In the genomic region with DNA sequence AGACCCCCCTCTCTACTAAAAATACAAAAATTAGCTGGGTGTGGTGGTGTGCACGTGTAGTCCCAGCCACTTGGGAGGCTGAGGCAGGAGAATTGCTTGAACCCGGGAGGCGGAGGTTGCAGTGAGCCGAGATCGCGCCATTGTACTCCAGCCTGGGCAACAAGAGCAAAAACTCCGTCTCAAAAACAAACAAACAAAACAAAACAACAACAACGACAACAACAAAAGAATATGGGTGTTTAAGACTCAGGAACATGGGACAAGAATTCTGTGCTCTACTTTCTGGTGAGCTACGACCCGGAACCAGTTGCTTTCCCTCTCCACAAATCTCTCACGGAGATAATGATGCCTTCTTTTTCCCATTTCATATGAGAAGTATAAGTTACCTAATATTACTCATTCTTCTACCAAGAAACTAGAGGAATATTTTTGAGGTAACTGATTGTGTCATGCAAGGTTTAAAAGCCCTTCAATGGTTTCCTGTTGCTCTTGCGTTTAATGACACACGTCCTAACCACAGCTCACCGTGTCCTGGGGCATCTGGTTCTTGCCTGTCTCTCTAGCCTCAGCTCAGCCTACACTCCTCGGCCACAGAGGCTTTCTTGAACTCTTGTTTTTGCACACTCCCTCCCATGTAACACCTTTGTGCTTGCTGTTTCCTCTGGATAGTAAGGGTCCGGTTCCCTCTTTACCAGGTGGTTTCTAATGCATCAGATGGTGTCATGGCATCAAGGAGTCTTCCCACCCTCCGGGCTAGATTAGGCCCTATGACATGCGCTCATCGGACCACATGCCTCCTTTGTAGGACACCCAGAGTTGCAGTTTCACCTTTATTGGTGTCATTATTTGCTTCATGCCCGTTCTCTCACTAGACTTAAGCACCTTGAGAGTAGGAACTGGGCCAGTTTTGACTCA, we compare ENCODE assay signal across 8 cellular contexts.
DNase-seq lines count a peak whose midpoint lies in the region; ATAC-seq and TF ChIP-seq lines count a peak whose summit lies in the region.

No MANE protein-coding gene starts in this region.

- ATAC-seq in HG02623 (IDR thresholded peaks at IDR 0.05; ENCODE audit: unreplicated experiment): peak; percentile 56

- no peak for TF ChIP-seq CTCF in GM12865 (IDR thresholded peaks at IDR 0.05; ENCODE audit: insufficient read depth, low read depth, low read length, missing control alignments)

- DNase-seq in GM12865 (ENCODE audit: low read depth) (peak; percentile 91), T follicular helper cell (ENCODE audit: low read depth) (peak; percentile 41), mesenteric fat pad (ENCODE audit: low spot score) (no peak), HK-2 (ENCODE audit: unreplicated experiment) (no peak), inferior parietal cortex (ENCODE audit: extremely low spot score) (no peak)
- DNase-seq in stimulated activated CD4-positive, alpha-beta T cell treated with anti-CD3 and anti-CD28 coated beads, TNF-alpha, amount 100 ng/mL, for 1 hour (ENCODE audit: low read depth in 3 of 3, low spot score in 1 of 3): peak; percentile 21 to 34 (median 31)

- peak overlapping the region; percentile 20 for H3K27ac ChIP-seq in angular gyrus (ENCODE audit: low read depth, low read length)

- H3K4me3 ChIP-seq in GM12865 (ENCODE audit: low read depth, low read length): no peak overlapping the region; the same call in 1 of the 2 replicates

Comparison
In these comparisons a context has a peak if more than half of its experiments do, and no peak if none do; other contexts are left out.
1. DNase-seq: peak in GM12865 (single experiment), T follicular helper cell (single experiment) and stimulated activated CD4-positive, alpha-beta T cell treated with anti-CD3 and anti-CD28 coated beads, TNF-alpha, amount 100 ng/mL, for 1 hour (3 of 3); none in mesenteric fat pad (single experiment), HK-2 (single experiment) and inferior parietal cortex (single experiment).